In genomic region chr1:10530281-10530740, GRCh38 we compare ENCODE assay signal across 8 cellular contexts. TPM values are rescaled to one million over a fixed set of nuclear protein-coding genes. Genes with fewer than 3 reads are reported as not detected.
A peak's percentile ranks its signal among the peaks of the same experiment; 100 is the strongest.
DNase-seq lines count a peak whose midpoint lies in the region; ATAC-seq and TF ChIP-seq lines count a peak whose summit lies in the region.

No MANE protein-coding gene starts in this region.

- H2AK9ac ChIP-seq in IMR-90 (replicated peaks; ENCODE audit: low read depth, low read length, poor library complexity), result peak overlapping the region; percentile 89

- peak overlapping the region; percentile 14 for H3K4me3 Mint-ChIP-seq in endodermal cell
- H3K4me3 Mint-ChIP-seq in mesothelial cell of epicardium, result peak overlapping the region; percentile 29

- H4K5ac ChIP-seq in IMR-90 (ENCODE audit: low read depth, low read length), result no peak overlapping the region

- H3K9me1 ChIP-seq in IMR-90 (ENCODE audit: insufficient read depth, low read length), result peaks cover 7% of the 10 kb centered on the region; the same call in 1 of the 2 replicates

- peak overlapping the region; percentile 5; the same call in 1 of the 2 replicates for H3K9ac ChIP-seq in IMR-90 (ENCODE audit: low read depth, low read length)
- peak overlapping the region; percentile 3 for H3K9ac ChIP-seq in endodermal cell (ENCODE audit: extremely low read depth, low read length, poor library complexity, severe bottlenecking)

- dilution Hi-C loops in IMR-90 (cut with HindIII; ENCODE audit: low sequenced_read_pairs, unreplicated experiment), result no loop called here

- intact Hi-C loops in IMR-90 (cut with micrococcal nuclease), result loop anchor here (1.0 to 10.0 kb wide), 4 partner anchors 68 to 337 kb away; partner anchors contain the start of gene CASZ1

- in situ Hi-C loops in IMR-90 (cut with MboI; ENCODE audit: low sequenced_read_pairs), result no loop called here

- peaks cover 44% of the 10 kb centered on the region for H3K4me1 Mint-ChIP-seq in endodermal cell
- peaks cover 55% of the 10 kb centered on the region for H3K4me1 Mint-ChIP-seq in mesothelial cell of epicardium

- peak overlapping the region; percentile 26; the same call in 1 of the 2 replicates for H3K4me3 ChIP-seq in IMR-90 (ENCODE audit: insufficient read depth, low read depth, low read length)
- peak overlapping the region; percentile 50 for H3K4me3 ChIP-seq in endodermal cell (ENCODE audit: low read length)

- peak overlapping the region; percentile 25 for H3K27ac Mint-ChIP-seq in endodermal cell
- H3K27ac Mint-ChIP-seq in mesothelial cell of epicardium, result peak overlapping the region; percentile 69

- H3K4me2 ChIP-seq in IMR-90 (ENCODE audit: low read depth, low read length), result peak overlapping the region; percentile 80

- BruUV-seq in IMR-90 (replicated peaks; lab: Mats Ljungman, UMichigan), result no TSS peak

- H2AFZ ChIP-seq in IMR-90 (replicated peaks; ENCODE audit: low read length, poor library complexity), result peak overlapping the region; percentile 72

- no peak overlapping the region for H3K18ac ChIP-seq in IMR-90 (ENCODE audit: low read depth, low read length)

- H3K36me3 ChIP-seq in IMR-90 (ENCODE audit: control insufficient read depth, insufficient read depth, low read length) (no peaks in the 10 kb centered on the region), endodermal cell (ENCODE audit: control insufficient read depth, insufficient read depth, low read length) (no peaks in the 10 kb centered on the region)

- POLR2A ChIA-PET in IMR-90 (lab: Charles Lee; ENCODE audit: unreplicated experiment), result no interaction called here

- H3K9me3 Mint-ChIP-seq in endodermal cell (no peaks in the 10 kb centered on the region), mesothelial cell of epicardium (no peaks in the 10 kb centered on the region)

- H3K4me1 ChIP-seq in IMR-90 (ENCODE audit: control insufficient read depth, insufficient read depth, low read length) (peaks cover 20% of the 10 kb centered on the region), endodermal cell (ENCODE audit: control insufficient read depth, insufficient read depth, low read length) (peaks cover 19% of the 10 kb centered on the region)

- peak overlapping the region; percentile 74; the same call in 1 of the 2 replicates for H3K56ac ChIP-seq in IMR-90 (ENCODE audit: extremely low read depth, insufficient read depth, low read length)

- WGBS in IMR-90 (ENCODE audit: extremely low coverage in 2 of 2, insufficient read length in 1 of 2), 2 experiments, result 26% methylated on average over 3 of the region's 20 CpGs; no CpG with 5 or more reads in 1 of the 2 experiments
- WGBS in endodermal cell (ENCODE audit: insufficient coverage in 1 of 2, insufficient read length in 1 of 2), 2 experiments, result 1 to 3% methylated on average over 19 to 20 of the region's 20 CpGs

- H4K8ac ChIP-seq in IMR-90 (ENCODE audit: low read depth in 2 of 2, low read length in 2 of 2), result peak overlapping the region; percentile 28 to 61; a peak in 3 of 4 replicates

- no peaks in the 10 kb centered on the region for H3K9me3 ChIP-seq in IMR-90 (ENCODE audit: control insufficient read depth, insufficient read depth, low read length)
- no peaks in the 10 kb centered on the region for H3K9me3 ChIP-seq in endodermal cell (ENCODE audit: control insufficient read depth, low read length)

- peak; percentile 95 for TF ChIP-seq RAD21 in IMR-90 (IDR thresholded peaks at IDR 0.05; ENCODE audit: low read length)

- H3K14ac ChIP-seq in IMR-90 (replicated peaks; ENCODE audit: low read depth, low read length), result no peak overlapping the region; the same call in 1 of the 2 replicates

- H2BK15ac ChIP-seq in IMR-90 (ENCODE audit: low read depth, low read length), result no peak overlapping the region; the same call in 2 of the 3 replicates

- H4K20me1 ChIP-seq in IMR-90 (ENCODE audit: insufficient read depth, low read length), result peaks cover 15% of the 10 kb centered on the region; the same call in 1 of the 2 replicates

- no peaks in the 10 kb centered on the region for H3K27me3 ChIP-seq in IMR-90 (ENCODE audit: control insufficient read depth, insufficient read depth, low read length)
- H3K27me3 ChIP-seq in endodermal cell (ENCODE audit: control insufficient read depth, insufficient read depth, low read length, poor library complexity, severe bottlenecking), result no peaks in the 10 kb centered on the region

- H3K27ac ChIP-seq in IMR-90 (ENCODE audit: insufficient read depth, low read length) (peak overlapping the region; percentile 36), endodermal cell (ENCODE audit: low read depth, low read length) (no peak overlapping the region)

- peaks cover 37 to 54% of the 10 kb centered on the region in 2 experiments for H3K79me1 ChIP-seq in IMR-90 (ENCODE audit: low read depth in 1 of 2, low read length in 2 of 2)

- 0 out of 2 replicates have a peak overlapping the region, but pooled peaks have one; percentile 37 for H2AK5ac ChIP-seq in IMR-90 (ENCODE audit: low read depth, low read length)

- H2BK20ac ChIP-seq in IMR-90 (ENCODE audit: low read depth, low read length), result 0 out of 2 replicates have a peak overlapping the region, but pooled peaks have one; percentile 29

- peak overlapping the region; percentile 55; the same call in 1 of the 2 replicates for H3K23ac ChIP-seq in IMR-90 (ENCODE audit: low read depth, low read length)

- CTCF ChIA-PET in IMR-90 (lab: Yijun Ruan, JAX), result interaction anchor here (0.7 to 1.3 kb wide), 4 partner anchors 9 to 337 kb away, joined by 3 to 5 read pairs (median 4); no protein-coding TSS in a partner anchor

- TF ChIP-seq CTCF in IMR-90 (conservative IDR thresholded peaks at IDR 0.05; ENCODE audit: low read depth, low read length) (peak; percentile 94), endodermal cell (conservative IDR thresholded peaks at IDR 0.05) (peak; percentile 94), mesothelial cell of epicardium (IDR thresholded peaks at IDR 0.05; ENCODE audit: unreplicated experiment) (peak; percentile 56)

- H4K91ac ChIP-seq in IMR-90 (ENCODE audit: insufficient read depth, low read depth, low read length), result peak overlapping the region; percentile 54

- no peaks in the 10 kb centered on the region for H3K36me3 Mint-ChIP-seq in endodermal cell (ENCODE audit: low read depth)
- no peaks in the 10 kb centered on the region for H3K36me3 Mint-ChIP-seq in mesothelial cell of epicardium

- TF ChIP-seq POLR2A in IMR-90 (IDR thresholded peaks at IDR 0.05; ENCODE audit: low read depth, low read length), result peak; percentile 56; the same call in 1 of the 2 replicates

- H3K27me3 Mint-ChIP-seq in endodermal cell (ENCODE audit: insufficient read depth) (no peaks in the 10 kb centered on the region), mesothelial cell of epicardium (ENCODE audit: low read depth) (no peaks in the 10 kb centered on the region)

- peak overlapping the region; percentile 83 for H2BK120ac ChIP-seq in IMR-90 (ENCODE audit: low read depth, low read length)

- DNase-seq in AG08396 (ENCODE audit: low spot score), result peak; percentile 86
- peak; percentile 79 for DNase-seq in IMR-90
- DNase-seq in endodermal cell, result peak; percentile 92
- DNase-seq in mesothelial cell of epicardium (ENCODE audit: low spot score in 2 of 2, unreplicated experiment in 2 of 2), result peak; percentile 44 to 77
- no peak for DNase-seq in HT-29 (ENCODE audit: low spot score)

- peak overlapping the region; percentile 59 for H2BK5ac ChIP-seq in IMR-90 (ENCODE audit: low read depth, low read length, poor library complexity, severe bottlenecking)

- H3K4ac ChIP-seq in IMR-90 (ENCODE audit: low read depth, low read length), result peak overlapping the region; percentile 72

- ATAC-seq in IMR-90 (ENCODE audit: low read depth) (peak; percentile 83), HG02870 (IDR thresholded peaks at IDR 0.05; ENCODE audit: unreplicated experiment) (no peak), HG03432 (IDR thresholded peaks at IDR 0.05; ENCODE audit: unreplicated experiment) (no peak), HG03520 (IDR thresholded peaks at IDR 0.05; ENCODE audit: unreplicated experiment) (no peak)

TF ChIP-seq in IMR-90, 13 proteins besides CTCF, POLR2A, EP300 and RAD21:
- no peak; the same call in 1 of the 2 replicates for TF ChIP-seq BHLHE40 (IDR thresholded peaks at IDR 0.05; ENCODE audit: low read depth, low read length)
- TF ChIP-seq SMC3 (IDR thresholded peaks at IDR 0.05; ENCODE audit: low read depth, low read length), result peak; percentile 82
- TF ChIP-seq USF2 (IDR thresholded peaks at IDR 0.05; ENCODE audit: low read depth, low read length), result no peak
- TF ChIP-seq MAZ (IDR thresholded peaks at IDR 0.05; ENCODE audit: borderline replicate concordance, low read depth, low read length), result peak; percentile 55; the same call in 1 of the 2 replicates

RNA-seq across cellular contexts. Expression of gene PEX14, which starts 55.6 kb away (rescaled TPM):
- total RNA-seq in IMR-90 (2012; rRNA removed) (8.9 and 9.5 TPM in 2 replicates), endodermal cell (10 to 100 TPM; 24.3 to 26.0 TPM), mesothelial cell of epicardium (29.7 to 31.4 TPM (median 30.9 TPM) in 3 replicates)
- polyA plus RNA-seq in IMR-90 (2012; rRNA removed), result 22.0 and 22.5 TPM in 2 replicates
- 16.8 and 24.0 TPM in 2 replicates for polyA plus RNA-seq in IMR-90 (2012; cell fraction: cytosol; rRNA removed)
- polyA plus RNA-seq in IMR-90 (2012; cell fraction: nucleus; rRNA removed; ENCODE audit: low replicate concordance), result 21.7 and 28.9 TPM in 2 replicates
- 22.3 TPM for polyA plus RNA-seq in endodermal cell (2013, experiment 1 of 2)
- polyA plus RNA-seq in endodermal cell (2013, experiment 2 of 2), result 22.3 TPM
- 22.2 and 26.6 TPM in 2 replicates for total RNA-seq in HT-29 (2014; rRNA removed; shearing (Covaris generic))

RNA-seq across cellular contexts. Expression of gene DFFA, which starts 58.0 kb away (rescaled TPM):
- total RNA-seq in IMR-90 (2012; rRNA removed), result 56.1 and 62.6 TPM in 2 replicates
- 25.3 and 28.1 TPM in 2 replicates for polyA plus RNA-seq in IMR-90 (2012; rRNA removed)
- 15.5 and 19.7 TPM in 2 replicates for polyA plus RNA-seq in IMR-90 (2012; cell fraction: cytosol; rRNA removed)
- polyA plus RNA-seq in IMR-90 (2012; cell fraction: nucleus; rRNA removed; ENCODE audit: low replicate concordance), result 8.5 and 12.8 TPM in 2 replicates
- 100 to 1,000 TPM; 100 to 105 TPM for total RNA-seq in endodermal cell
- polyA plus RNA-seq in endodermal cell (2013, experiment 1 of 2), result 32.1 TPM
- polyA plus RNA-seq in endodermal cell (2013, experiment 2 of 2), result 29.5 TPM
- total RNA-seq in mesothelial cell of epicardium, result 51.4 to 54.8 TPM (median 53.0 TPM) in 3 replicates
- total RNA-seq in HT-29 (2014; rRNA removed; shearing (Covaris generic)), result 41.2 and 43.2 TPM in 2 replicates
